26 cellular contexts compared by ENCODE assay signal in genomic region chr20:50095476-50096078, GRCh38. TPM values are rescaled to one million over a fixed set of nuclear protein-coding genes. Genes with fewer than 3 reads are reported as not detected.
A peak's percentile ranks its signal among the peaks of the same experiment; 100 is the strongest.
DNase-seq lines count a peak whose midpoint lies in the region; ATAC-seq and TF ChIP-seq lines count a peak whose summit lies in the region.
"Had no signal": no experiment of that assay in that cellular context is flagged by ENCODE, and none has a peak within 500 bp of the region (broad histone marks: within the 10 kb centered on the region; RNA-seq: fewer than 3 reads in every experiment).

No MANE protein-coding gene starts in this region.

- peaks cover 43% of the 10 kb centered on the region for H4K20me1 ChIP-seq in Karpas-422 (ENCODE audit: insufficient read depth, low read depth, low read length)
- H4K20me1 ChIP-seq in neural progenitor cell (ENCODE audit: low read depth), result peaks cover 68% of the 10 kb centered on the region

- H3K9me3 ChIP-seq in Caco-2 (no peaks in the 10 kb centered on the region), Karpas-422 (ENCODE audit: low read length) (no peaks in the 10 kb centered on the region), esophagus squamous epithelium (no peaks in the 10 kb centered on the region), neural progenitor cell (ENCODE audit: low read depth) (no peaks in the 10 kb centered on the region)
- H3K9me3 ChIP-seq: HAP-1, left lung, SK-N-SH, thyroid gland had no signal

- no peak for TF ChIP-seq CTCF in Caco-2 (IDR thresholded peaks at IDR 0.05; ENCODE audit: insufficient read depth in 1 of 2, low read depth in 1 of 2, low read length in 1 of 2, severe bottlenecking in 1 of 2, unreplicated experiment in 1 of 2)
- TF ChIP-seq CTCF in esophagus squamous epithelium (IDR thresholded peaks at IDR 0.05), result no peak
- no peak for TF ChIP-seq CTCF in neural progenitor cell (IDR thresholded peaks at IDR 0.05)

- no peak for ATAC-seq in stimulated activated naive CD8-positive, alpha-beta T cell treated with anti-CD3 and anti-CD28 coated beads, Interleukin-15, amount 100 ng/mL, for 72 hours
- ATAC-seq: left lung had no signal

- POLR2A ChIA-PET in Caco-2 (lab: Charles Lee), result no interaction called here

- H3K27me3 Mint-ChIP-seq in Caco-2 (ENCODE audit: insufficient read depth, unreplicated experiment) (no peaks in the 10 kb centered on the region), neural progenitor cell (ENCODE audit: insufficient read depth, low read depth) (no peaks in the 10 kb centered on the region)
- no peaks in the 10 kb centered on the region for H3K27me3 Mint-ChIP-seq in stimulated activated naive CD8-positive, alpha-beta T cell treated with anti-CD3 and anti-CD28 coated beads, Interleukin-15, amount 100 ng/mL, for 72 hours
- H3K27me3 Mint-ChIP-seq: CD4-positive, CD25-positive, alpha-beta regulatory T cell; progenitor cell of endocrine pancreas had no signal

- 44 to 54% methylated on average over 4 of the region's 4 CpGs for WGBS in esophagus squamous epithelium, 2 donors

- H2AFZ ChIP-seq in Karpas-422 (ENCODE audit: low read length) (no peak overlapping the region), neural progenitor cell (replicated peaks) (no peak overlapping the region)

- no peak overlapping the region for H3K4me2 ChIP-seq in Karpas-422 (ENCODE audit: low read depth, low read length, poor library complexity, severe bottlenecking)
- no peak overlapping the region for H3K4me2 ChIP-seq in neural progenitor cell
- H3K4me2 ChIP-seq: SK-N-SH had no signal

- H3K36me3 ChIP-seq in Caco-2 (ENCODE audit: control insufficient read depth, insufficient read depth, low read length) (peaks cover 5% of the 10 kb centered on the region; the same call in 1 of the 2 replicates), Karpas-422 (ENCODE audit: insufficient read depth, low read length) (peaks cover 16% of the 10 kb centered on the region; the same call in 1 of the 2 replicates), esophagus squamous epithelium (peaks cover 0 to 49% (median 6%) of the 10 kb centered on the region in 3 donors), neural progenitor cell (peaks cover 10% of the 10 kb centered on the region)

- H3K4me3 Mint-ChIP-seq in Caco-2 (ENCODE audit: unreplicated experiment), result no peak overlapping the region
- H3K4me3 Mint-ChIP-seq in neural progenitor cell, result no peak overlapping the region
- no peak overlapping the region for H3K4me3 Mint-ChIP-seq in stimulated activated naive CD8-positive, alpha-beta T cell treated with anti-CD3 and anti-CD28 coated beads, Interleukin-15, amount 100 ng/mL, for 72 hours
- H3K4me3 Mint-ChIP-seq: CD4-positive, CD25-positive, alpha-beta regulatory T cell had no signal

- H3K4me1 Mint-ChIP-seq in Caco-2 (ENCODE audit: low read depth, unreplicated experiment) (peaks cover 42% of the 10 kb centered on the region), neural progenitor cell (peaks cover under 1% of the 10 kb centered on the region)
- H3K4me1 Mint-ChIP-seq in stimulated activated naive CD8-positive, alpha-beta T cell treated with anti-CD3 and anti-CD28 coated beads, Interleukin-15, amount 100 ng/mL, for 72 hours, result peaks cover 32% of the 10 kb centered on the region

- no peaks in the 10 kb centered on the region for H3K9me2 ChIP-seq in Karpas-422 (replicated peaks; ENCODE audit: insufficient read depth, low read length)
- H3K9me2 ChIP-seq: SK-N-SH had no signal

- intact Hi-C loops in Caco-2 (cut with micrococcal nuclease; ENCODE audit: unreplicated experiment), result no loop called here
- intact Hi-C loops in esophagus squamous epithelium (cut with DNase I), result no loop called here

- TF ChIP-seq POLR2A in esophagus squamous epithelium (IDR thresholded peaks at IDR 0.05), result no peak

- CTCF ChIA-PET in Caco-2 (lab: Charles Lee), result no interaction called here

- BruUV-seq in Caco-2 (replicated peaks; lab: Mats Ljungman, UMichigan), result no TSS peak

- H3K4me3 ChIP-seq in Caco-2 (ENCODE audit: low read depth, low read length) (no peak overlapping the region), Karpas-422 (ENCODE audit: low read length) (no peak overlapping the region), esophagus squamous epithelium (no peak overlapping the region), neural progenitor cell (no peak overlapping the region)
- H3K4me3 ChIP-seq: HAP-1, left lung, thyroid gland had no signal

- H3K9ac ChIP-seq in Karpas-422 (ENCODE audit: low read length), result no peak overlapping the region
- H3K9ac ChIP-seq in neural progenitor cell, result no peak overlapping the region
- H3K9ac ChIP-seq: SK-N-SH had no signal

- peaks cover 89% of the 10 kb centered on the region for H3K79me2 ChIP-seq in Karpas-422 (ENCODE audit: low read length)
- peaks cover 89% of the 10 kb centered on the region for H3K79me2 ChIP-seq in neural progenitor cell (ENCODE audit: low read depth)

- no peaks in the 10 kb centered on the region for H3K27me3 ChIP-seq in Caco-2 (replicated peaks; ENCODE audit: control insufficient read depth, insufficient read depth, low read length)
- no peaks in the 10 kb centered on the region for H3K27me3 ChIP-seq in Karpas-422 (ENCODE audit: low read length)
- no peaks in the 10 kb centered on the region for H3K27me3 ChIP-seq in esophagus squamous epithelium
- H3K27me3 ChIP-seq in neural progenitor cell, result no peaks in the 10 kb centered on the region
- H3K27me3 ChIP-seq: left lung, thyroid gland had no signal

- peaks cover 26% of the 10 kb centered on the region for H3F3A ChIP-seq in neural progenitor cell (ENCODE audit: low read depth)

- H3K9me3 Mint-ChIP-seq in Caco-2 (ENCODE audit: unreplicated experiment), result no peaks in the 10 kb centered on the region
- no peaks in the 10 kb centered on the region for H3K9me3 Mint-ChIP-seq in neural progenitor cell
- no peaks in the 10 kb centered on the region for H3K9me3 Mint-ChIP-seq in stimulated activated naive CD8-positive, alpha-beta T cell treated with anti-CD3 and anti-CD28 coated beads, Interleukin-15, amount 100 ng/mL, for 72 hours
- H3K9me3 Mint-ChIP-seq: activated naive CD4-positive, alpha-beta T cell treated with anti-CD3 and anti-CD28 coated beads, Interleukin-2, amount 50 U/mL, for 72 hours; CD4-positive, CD25-positive, alpha-beta regulatory T cell had no signal

- H3K27ac Mint-ChIP-seq in Caco-2 (ENCODE audit: unreplicated experiment) (peak overlapping the region; percentile 15), neural progenitor cell (no peak overlapping the region)
- H3K27ac Mint-ChIP-seq in stimulated activated naive CD8-positive, alpha-beta T cell treated with anti-CD3 and anti-CD28 coated beads, Interleukin-15, amount 100 ng/mL, for 72 hours, result peak overlapping the region in 1 of 2 donors; percentile 62
- H3K27ac Mint-ChIP-seq: activated naive CD4-positive, alpha-beta T cell treated with anti-CD3 and anti-CD28 coated beads, Interleukin-2, amount 50 U/mL, for 72 hours; progenitor cell of endocrine pancreas had no signal

- H3K27ac ChIP-seq in Karpas-422 (ENCODE audit: low read length) (no peak overlapping the region), esophagus squamous epithelium (peak overlapping the region; percentile 28 to 67 (median 47)), neural progenitor cell (peak overlapping the region; percentile 7)
- H3K27ac ChIP-seq: thyroid gland, WERI-Rb-1 had no signal

- H3K36me3 Mint-ChIP-seq in Caco-2 (ENCODE audit: insufficient read depth, unreplicated experiment) (peaks cover 87% of the 10 kb centered on the region), neural progenitor cell (peaks cover 12% of the 10 kb centered on the region)

- DNase-seq in Caco-2, result peak in 1 of 2 experiments; percentile 37
- peak; percentile 36 for DNase-seq in Karpas-422
- no peak for DNase-seq in esophagus squamous epithelium (lab: John Stamatoyannopoulos, UW)
- DNase-seq in neural progenitor cell (ENCODE audit: low spot score), result no peak
- no peak for DNase-seq in NCI-H1436 treated with DMSO at 0.1 percent for 48 hours (lab: John Stamatoyannopoulos, UW)
- DNase-seq in stimulated activated naive CD8-positive, alpha-beta T cell treated with anti-CD3 and anti-CD28 coated beads, Interleukin-15, amount 100 ng/mL, for 72 hours, result no peak
- DNase-seq in mesenteric fat pad (ENCODE audit: low spot score), result no peak
- no peak for DNase-seq in middle frontal gyrus (ENCODE audit: extremely low spot score, low spot score)
- DNase-seq: aorta; CD4-positive, CD25-positive, alpha-beta regulatory T cell; cerebellar nuclear complex; DMS79; effector CD8-positive, alpha-beta T cell; glutamatergic neuron; KBM-7; left lung; NCI-H1694; NCI-H2171; NCI-H524 treated with DMSO at 0.1 percent for 48 hours; SK-N-SH; stimulated activated naive CD4-positive, alpha-beta T cell; thyroid gland; WERI-Rb-1 had no signal

- H3K4me1 ChIP-seq in Caco-2 (peaks cover 40% of the 10 kb centered on the region), Karpas-422 (ENCODE audit: low read length) (peaks cover 9% of the 10 kb centered on the region), esophagus squamous epithelium (peaks cover 21 to 81% (median 32%) of the 10 kb centered on the region in 3 donors), neural progenitor cell (no peaks in the 10 kb centered on the region)

RNA-seq across cellular contexts. Expression of gene UBE2V1, which starts 17.4 kb away (rescaled TPM):
- total RNA-seq in Caco-2 (2022) (485 and 509 TPM in 2 replicates), esophagus squamous epithelium (10 to 100 TPM; 44.4 to 80.7 (median 63.4) TPM), neural progenitor cell (ENCODE audit: low replicate concordance) (121 and 143 TPM in 2 replicates), mesenteric fat pad (89.0 TPM)
- 76.7 and 95.6 TPM in 2 replicates for total RNA-seq in Karpas-422 (2014; rRNA removed; shearing (Covaris generic); ENCODE audit: low replicate concordance)

RNA-seq across cellular contexts. Expression of gene PEDS1, which starts 57.9 kb away (rescaled TPM):
- total RNA-seq in Caco-2 (2022) (78.3 and 84.1 TPM in 2 replicates), esophagus squamous epithelium (10 to 100 TPM; 32.8 to 54.0 (median 46.7) TPM), neural progenitor cell (ENCODE audit: low replicate concordance) (9.5 and 21.6 TPM in 2 replicates), mesenteric fat pad (44.1 TPM)
- total RNA-seq in Karpas-422 (2014; rRNA removed; shearing (Covaris generic); ENCODE audit: low replicate concordance), result 14.5 and 29.7 TPM in 2 replicates
